Comparison of ENCODE assay signal across 8 cellular contexts in genomic region chr6:31729515-31729978, GRCh38. TPM values are rescaled to one million over a fixed set of nuclear protein-coding genes. Genes with fewer than 3 reads are reported as not detected.
DNase-seq lines count a peak whose midpoint lies in the region; ATAC-seq, FAIRE-seq and TF ChIP-seq lines count a peak whose summit lies in the region.

No MANE protein-coding gene starts in this region.

- peaks cover 18% of the 10 kb centered on the region for H4K20me1 ChIP-seq in keratinocyte (ENCODE audit: control insufficient read depth, extremely low read depth, insufficient read depth, low read length)

- peaks cover 4% of the 10 kb centered on the region for H3K9me1 ChIP-seq in keratinocyte (ENCODE audit: control insufficient read depth, extremely low read depth, insufficient read depth, low read length)

- TF ChIP-seq CTCF in keratinocyte (optimal IDR thresholded peaks at IDR 0.05 in 1 of 3, IDR thresholded peaks at IDR 0.05 in 1 of 3, conservative IDR thresholded peaks at IDR 0.05 in 1 of 3; ENCODE audit: extremely low read depth in 1 of 3, insufficient read depth in 2 of 3, low read length in 3 of 3), result peak in 1 of 3 experiments; percentile 3

- no peaks in the 10 kb centered on the region for H3K27me3 ChIP-seq in keratinocyte (ENCODE audit: control insufficient read depth, extremely low read depth, insufficient read depth, low read length)

- H3K27ac ChIP-seq in keratinocyte (ENCODE audit: control insufficient read depth, insufficient read depth, low read length), result no peak overlapping the region

- peak; percentile 17 for FAIRE-seq in keratinocyte (lab: Jason Lieb, UNC)

- peak overlapping the region; percentile 38 to 74 (median 70) for H3K4me3 ChIP-seq in keratinocyte (ENCODE audit: control insufficient read depth in 2 of 3, extremely low read depth in 1 of 3, insufficient read depth in 2 of 3, low read depth in 1 of 3, low read length in 3 of 3)

- no peak overlapping the region for H2AFZ ChIP-seq in keratinocyte (ENCODE audit: control insufficient read depth, low read length)

- H3K4me1 ChIP-seq in keratinocyte (ENCODE audit: control insufficient read depth, extremely low read depth, insufficient read depth, low read length), result peaks cover 24% of the 10 kb centered on the region

- dilution Hi-C loops in keratinocyte (cut with MboI; ENCODE audit: extremely low pct_ligation_motif_present, low sequenced_read_pairs), result no loop called here

- peaks cover 15% of the 10 kb centered on the region for H3K79me2 ChIP-seq in keratinocyte (ENCODE audit: control insufficient read depth, insufficient read depth, low read length)

- peak; percentile 62 for DNase-seq in COR-L47 (lab: John Stamatoyannopoulos, UW)
- DNase-seq in GOT3 (lab: John Stamatoyannopoulos, UW), result peak; percentile 72
- DNase-seq in NCI-H2029 (lab: John Stamatoyannopoulos, UW), result peak; percentile 78
- peak; percentile 80 for DNase-seq in cerebellum (ENCODE audit: low spot score)
- no peak for DNase-seq in keratinocyte (ENCODE audit: low read depth, low spot score)
- peak; percentile 74 for DNase-seq in stimulated activated CD4-positive, alpha-beta T cell treated with anti-CD3 and anti-CD28 coated beads, Interleukin-12 subunit alpha, Interleukin-12 subunit beta, amount 100 ng/mL, for 4 hours
- no peak for DNase-seq in NCI-H510A treated with DMSO at 0.1 percent for 48 hours (lab: John Stamatoyannopoulos, UW)

- peak overlapping the region; percentile 91 for H3K4me2 ChIP-seq in keratinocyte (ENCODE audit: control insufficient read depth, extremely low read depth, insufficient read depth, low read depth, low read length)

- H3K36me3 ChIP-seq in keratinocyte (ENCODE audit: control insufficient read depth in 2 of 2, extremely low read depth in 1 of 2, insufficient read depth in 2 of 2, low read length in 2 of 2), result peaks cover 29 to 40% of the 10 kb centered on the region in 2 experiments

- H3K9me3 ChIP-seq in keratinocyte (ENCODE audit: control insufficient read depth, low read depth, low read length), result no peaks in the 10 kb centered on the region

- ATAC-seq in activated CD4-positive, CD25-positive, alpha-beta regulatory T cell treated with anti-CD3 and anti-CD28 coated beads, Interleukin-2, amount 50 U/mL, for 24 hours, result peak; percentile 71 to 74

- peak overlapping the region; percentile 50 for H3K9ac ChIP-seq in keratinocyte (ENCODE audit: control insufficient read depth, extremely low read depth, insufficient read depth, low read length)

RNA-seq across cellular contexts. Expression of gene DDAH2, which starts 0.4 kb away (rescaled TPM):
- 69.0 TPM for total RNA-seq in cerebellum
- 3.0 to 6.7 TPM (median 3.1 TPM) in 3 replicates for polyA plus RNA-seq in keratinocyte
- polyA plus RNA-seq in keratinocyte (2011; ENCODE audit: low read depth), result 9.8 TPM
- polyA plus RNA-seq in keratinocyte (2011; cell fraction: cytosol; rRNA removed), result 4.0 and 8.0 TPM in 2 replicates
- 7.7 and 10.1 TPM in 2 replicates for polyA plus RNA-seq in keratinocyte (2011; cell fraction: nucleus; rRNA removed)
- polyA plus RNA-seq in keratinocyte (2012; ENCODE audit: low replicate concordance), result 5.5 and 20.4 TPM in 2 replicates
- 1.6 to 5.6 TPM (median 2.6 TPM) in 3 replicates for polyA minus RNA-seq in keratinocyte
- polyA minus RNA-seq in keratinocyte (2011; cell fraction: cytosol; rRNA and poly(A)+ RNA removed), result 4.0 TPM
- polyA minus RNA-seq in keratinocyte (2011; cell fraction: nucleus; rRNA and poly(A)+ RNA removed), result 1.2 and 2.5 TPM in 2 replicates

RNA-seq across cellular contexts. Expression of gene MPIG6B, which starts 6.4 kb away (rescaled TPM):
- total RNA-seq in cerebellum, result not detected
- polyA plus RNA-seq in keratinocyte, result 0.06 to 0.21 TPM (median 0.10 TPM) in 3 replicates
- 0.19 TPM for polyA plus RNA-seq in keratinocyte (2011; ENCODE audit: low read depth)
- polyA plus RNA-seq in keratinocyte (2011; cell fraction: cytosol; rRNA removed), result 0.06 and 0.12 TPM in 2 replicates
- 0.57 and 0.65 TPM in 2 replicates for polyA plus RNA-seq in keratinocyte (2011; cell fraction: nucleus; rRNA removed)
- 0.09 and 2.5 TPM in 2 replicates for polyA plus RNA-seq in keratinocyte (2012; ENCODE audit: low replicate concordance)
- polyA minus RNA-seq in keratinocyte, result 0.20 TPM in 1 of 3 replicates, not detected in the others
- polyA minus RNA-seq in keratinocyte (2011; cell fraction: cytosol; rRNA and poly(A)+ RNA removed), result not detected
- polyA minus RNA-seq in keratinocyte (2011; cell fraction: nucleus; rRNA and poly(A)+ RNA removed), result not detected in 2 replicates

RNA-seq across cellular contexts. Expression of gene CLIC1, which starts 6.8 kb away (rescaled TPM):
- 40.4 TPM for total RNA-seq in cerebellum
- polyA plus RNA-seq in keratinocyte, result 759 to 873 TPM (median 832 TPM) in 3 replicates
- 179 TPM for polyA plus RNA-seq in keratinocyte (2011; ENCODE audit: low read depth)
- 745 and 872 TPM in 2 replicates for polyA plus RNA-seq in keratinocyte (2011; cell fraction: cytosol; rRNA removed)
- polyA plus RNA-seq in keratinocyte (2011; cell fraction: nucleus; rRNA removed), result 529 and 614 TPM in 2 replicates
- 410 and 713 TPM in 2 replicates for polyA plus RNA-seq in keratinocyte (2012; ENCODE audit: low replicate concordance)
- 523 to 625 TPM (median 598 TPM) in 3 replicates for polyA minus RNA-seq in keratinocyte
- polyA minus RNA-seq in keratinocyte (2011; cell fraction: cytosol; rRNA and poly(A)+ RNA removed), result 418 TPM
- 155 and 178 TPM in 2 replicates for polyA minus RNA-seq in keratinocyte (2011; cell fraction: nucleus; rRNA and poly(A)+ RNA removed)

RNA-seq across cellular contexts. Expression of gene LY6G6C, which starts 8.0 kb away (rescaled TPM):
- not detected for total RNA-seq in cerebellum
- polyA plus RNA-seq in keratinocyte, result 2.3 to 3.1 TPM (median 2.4 TPM) in 3 replicates
- 25.5 TPM for polyA plus RNA-seq in keratinocyte (2011; ENCODE audit: low read depth)
- 2.8 and 4.9 TPM in 2 replicates for polyA plus RNA-seq in keratinocyte (2011; cell fraction: cytosol; rRNA removed)
- polyA plus RNA-seq in keratinocyte (2011; cell fraction: nucleus; rRNA removed), result 5.9 and 7.2 TPM in 2 replicates
- polyA plus RNA-seq in keratinocyte (2012; ENCODE audit: low replicate concordance), result 2.6 and 230 TPM in 2 replicates
- polyA minus RNA-seq in keratinocyte, result 4.5 to 5.1 TPM (median 4.6 TPM) in 3 replicates
- not detected for polyA minus RNA-seq in keratinocyte (2011; cell fraction: cytosol; rRNA and poly(A)+ RNA removed)
- 3.0 and 6.8 TPM in 2 replicates for polyA minus RNA-seq in keratinocyte (2011; cell fraction: nucleus; rRNA and poly(A)+ RNA removed)

RNA-seq across cellular contexts. Expression of gene MSH5, which starts 10.3 kb away (rescaled TPM):
- 11.3 TPM for total RNA-seq in cerebellum
- polyA plus RNA-seq in keratinocyte, result 9.4 to 14.8 TPM (median 11.4 TPM) in 3 replicates
- 3.5 TPM for polyA plus RNA-seq in keratinocyte (2011; ENCODE audit: low read depth)
- 2.8 and 3.0 TPM in 2 replicates for polyA plus RNA-seq in keratinocyte (2011; cell fraction: cytosol; rRNA removed)
- polyA plus RNA-seq in keratinocyte (2011; cell fraction: nucleus; rRNA removed), result 70.2 and 88.1 TPM in 2 replicates
- polyA plus RNA-seq in keratinocyte (2012; ENCODE audit: low replicate concordance), result 5.7 and 8.1 TPM in 2 replicates
- 11.4 to 26.0 TPM (median 11.9 TPM) in 3 replicates for polyA minus RNA-seq in keratinocyte
- polyA minus RNA-seq in keratinocyte (2011; cell fraction: cytosol; rRNA and poly(A)+ RNA removed), result 4.6 TPM
- 16.9 and 24.6 TPM in 2 replicates for polyA minus RNA-seq in keratinocyte (2011; cell fraction: nucleus; rRNA and poly(A)+ RNA removed)

Comparison
In these comparisons a context has a peak if more than half of its experiments do, and no peak if none do; other contexts are left out.
1. DNase-seq: peak in COR-L47 (single experiment), GOT3 (single experiment), NCI-H2029 (single experiment), cerebellum (single experiment) and stimulated activated CD4-positive, alpha-beta T cell treated with anti-CD3 and anti-CD28 coated beads, Interleukin-12 subunit alpha, Interleukin-12 subunit beta, amount 100 ng/mL, for 4 hours (single experiment); none in keratinocyte (single experiment) and NCI-H510A treated with DMSO at 0.1 percent for 48 hours (single experiment).